In the genomic region with DNA sequence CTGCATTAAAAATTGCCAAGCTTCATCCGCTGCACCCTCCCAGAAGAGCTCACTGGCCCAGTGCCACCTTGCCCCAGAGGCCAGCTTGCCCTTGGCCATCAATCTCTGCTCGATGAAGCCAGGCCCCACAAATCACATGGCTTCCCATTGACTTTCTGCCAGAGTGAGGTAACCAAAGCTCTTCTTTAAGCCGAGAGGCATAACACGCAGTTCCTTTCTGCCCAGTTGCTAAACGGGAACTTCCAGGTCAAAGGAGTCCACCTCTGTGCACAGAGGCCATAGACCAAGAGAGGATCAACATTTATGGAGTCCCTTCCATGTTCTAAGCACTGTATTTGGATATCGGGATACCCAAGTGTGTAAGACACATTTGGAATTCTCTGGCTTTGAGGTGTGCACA, we compare ENCODE assay signal across 17 cellular contexts.
DNase-seq lines count a peak whose midpoint lies in the region; ATAC-seq and TF ChIP-seq lines count a peak whose summit lies in the region.
"Had no signal": no experiment of that assay in that cellular context is flagged by ENCODE, and none has a peak within 500 bp of the region (broad histone marks: within the 10 kb centered on the region; RNA-seq: fewer than 3 reads in every experiment).

No MANE protein-coding gene starts in this region.

- no TSS peak for BruUV-seq in OCI-LY7 (replicated peaks; lab: Mats Ljungman, UMichigan)

- no peaks in the 10 kb centered on the region for H3K4me1 ChIP-seq in trophoblast cell (ENCODE audit: control insufficient read depth in 1 of 2, insufficient read depth in 2 of 2, low read length in 2 of 2)
- H3K4me1 ChIP-seq in OCI-LY7 (ENCODE audit: insufficient read depth, low read length, poor library complexity, severe bottlenecking), result no peaks in the 10 kb centered on the region
- H3K4me1 ChIP-seq: A549, Caco-2 had no signal

- no peak for TF ChIP-seq CTCF in OCI-LY7 (conservative IDR thresholded peaks at IDR 0.05; ENCODE audit: low read length)

- H4K12ac ChIP-seq in trophoblast cell (ENCODE audit: low read depth, low read length), result no peak overlapping the region

- CTCF ChIA-PET in OCI-LY7 (lab: Charles Lee; ENCODE audit: unreplicated experiment), result no interaction called here

- no peak overlapping the region for H3K4ac ChIP-seq in trophoblast cell (ENCODE audit: low read depth, low read length)

- H3K36me3 ChIP-seq in trophoblast cell (ENCODE audit: control insufficient read depth in 1 of 2, insufficient read depth in 2 of 2, low read length in 2 of 2) (no peaks in the 10 kb centered on the region), OCI-LY7 (ENCODE audit: insufficient read depth, low read length) (no peaks in the 10 kb centered on the region)

- peak overlapping the region; percentile 79 for H3K9ac ChIP-seq in trophoblast cell (ENCODE audit: low read length)

- H3K9me2 ChIP-seq in OCI-LY7 (ENCODE audit: insufficient read depth, low read length), result no peaks in the 10 kb centered on the region

- ATAC-seq in esophagus mucosa, result peak; percentile 91
- ATAC-seq in GM21529 (IDR thresholded peaks at IDR 0.05; ENCODE audit: unreplicated experiment), result no peak
- ATAC-seq: A549 had no signal

- H3K27ac ChIP-seq in trophoblast cell (ENCODE audit: low read depth, low read length) (no peak overlapping the region), OCI-LY7 (ENCODE audit: low read depth, low read length, poor library complexity, severe bottlenecking) (no peak overlapping the region)
- H3K27ac ChIP-seq: 22Rv1, A549, C4-2B had no signal

- H3K9me3 ChIP-seq in trophoblast cell (ENCODE audit: insufficient read depth, low read depth, low read length) (no peaks in the 10 kb centered on the region), OCI-LY7 (ENCODE audit: low read length) (no peaks in the 10 kb centered on the region)
- H3K9me3 ChIP-seq: A549, Caco-2 had no signal

- intact Hi-C loops in OCI-LY7 (cut with micrococcal nuclease; ENCODE audit: unreplicated experiment), result no loop called here

- H4K8ac ChIP-seq in trophoblast cell (ENCODE audit: low read depth, low read length), result no peak overlapping the region

- no CpG with 5 or more reads among the region's 6 CpGs for WGBS in trophoblast cell (ENCODE audit: extremely low coverage, insufficient coverage, insufficient read length)

- no peak overlapping the region for H2BK12ac ChIP-seq in trophoblast cell (ENCODE audit: low read length)

- no peak overlapping the region for H2BK120ac ChIP-seq in trophoblast cell (ENCODE audit: insufficient read depth, low read length, poor library complexity)

- H3K18ac ChIP-seq in trophoblast cell (ENCODE audit: low read length), result no peak overlapping the region

- no peak overlapping the region for H3K14ac ChIP-seq in trophoblast cell (ENCODE audit: low read length)

- no peaks in the 10 kb centered on the region for H3K27me3 ChIP-seq in trophoblast cell (ENCODE audit: insufficient read depth, low read length)

- no peaks in the 10 kb centered on the region for H3K79me2 ChIP-seq in trophoblast cell (ENCODE audit: control insufficient read depth, insufficient read depth, low read length, poor library complexity)
- no peaks in the 10 kb centered on the region for H3K79me2 ChIP-seq in OCI-LY7 (ENCODE audit: insufficient read depth, low read depth, low read length)

- H3K4me2 ChIP-seq in trophoblast cell (ENCODE audit: low read length), result no peak overlapping the region
- H3K4me2 ChIP-seq in OCI-LY7 (ENCODE audit: low read length), result no peak overlapping the region
- H3K4me2 ChIP-seq: A549 had no signal

- no peaks in the 10 kb centered on the region for H4K20me1 ChIP-seq in OCI-LY7 (ENCODE audit: insufficient read depth, low read length)

- H3K23ac ChIP-seq in trophoblast cell (ENCODE audit: low read length), result no peak overlapping the region

- H3K79me1 ChIP-seq in trophoblast cell (ENCODE audit: low read length), result no peaks in the 10 kb centered on the region

- POLR2A ChIA-PET in OCI-LY7 (lab: Charles Lee), result no interaction called here

- H4K91ac ChIP-seq in trophoblast cell (ENCODE audit: low read depth, low read length), result no peak overlapping the region

- H2AFZ ChIP-seq in trophoblast cell (ENCODE audit: insufficient read depth, low read length, poor library complexity), result no peak overlapping the region
- H2AFZ ChIP-seq in OCI-LY7 (ENCODE audit: low read length), result no peak overlapping the region

- DNase-seq in DMS 273 (lab: John Stamatoyannopoulos, UW; ENCODE audit: unreplicated experiment), result peak; percentile 7
- no peak for DNase-seq in DMS 273 treated with DMSO at 0.1 percent for 48 hours (lab: John Stamatoyannopoulos, UW)
- peak; percentile 20 for DNase-seq in NCI-H2196 treated with DMSO at 0.1 percent for 48 hours (lab: John Stamatoyannopoulos, UW; ENCODE audit: unreplicated experiment)
- DNase-seq in trophoblast cell, result no peak
- DNase-seq in SW 1271 (lab: John Stamatoyannopoulos, UW), result no peak
- DNase-seq in OCI-LY7 (ENCODE audit: low spot score), result no peak
- DNase-seq: AML-193; Caco-2; CD4-positive, alpha-beta T cell; DMS79 treated with DMSO at 0.1 percent for 48 hours; GF-D8; H9 had no signal

- no peak overlapping the region for H2AK5ac ChIP-seq in trophoblast cell (ENCODE audit: low read length)

- H3K4me3 ChIP-seq in trophoblast cell (ENCODE audit: low read depth, low read length) (no peak overlapping the region), OCI-LY7 (ENCODE audit: low read depth, low read length, poor library complexity, severe bottlenecking) (no peak overlapping the region)
- H3K4me3 ChIP-seq: A549 had no signal

- no peak overlapping the region for H2BK5ac ChIP-seq in trophoblast cell (ENCODE audit: low read depth, low read length, poor library complexity)

Comparison
In these comparisons a context has a peak if more than half of its experiments do, and no peak if none do; other contexts are left out.
1. DNase-seq: peak in DMS 273 (single experiment) and NCI-H2196 treated with DMSO at 0.1 percent for 48 hours (single experiment); none in DMS 273 treated with DMSO at 0.1 percent for 48 hours (single experiment), trophoblast cell (0 of 2), SW 1271 (0 of 2) and OCI-LY7 (single experiment).